ENCODE assay signal across 12 cellular contexts in genomic region chr3:141380987-141381386, GRCh38. TPM values are rescaled to one million over a fixed set of nuclear protein-coding genes. Genes with fewer than 3 reads are reported as not detected.
DNase-seq lines count a peak whose midpoint lies in the region; ATAC-seq and TF ChIP-seq lines count a peak whose summit lies in the region.
"Had no signal": no experiment of that assay in that cellular context is flagged by ENCODE, and none has a peak within 500 bp of the region (broad histone marks: within the 10 kb centered on the region; RNA-seq: fewer than 3 reads in every experiment).

No MANE protein-coding gene starts in this region.

- H3K27me3 ChIP-seq in tibial nerve, result no peaks in the 10 kb centered on the region
- H3K27me3 ChIP-seq: heart left ventricle had no signal

- peaks cover 0 to 38% (median 0%) of the 10 kb centered on the region in 3 donors for H3K36me3 ChIP-seq in tibial nerve

- H3K4me3 Mint-ChIP-seq in activated CD4-positive, alpha-beta memory T cell treated with anti-CD3 and anti-CD28 coated beads for 36 hours, result no peak overlapping the region
- H3K4me3 Mint-ChIP-seq: activated naive CD4-positive, alpha-beta T cell treated with anti-CD3 and anti-CD28 coated beads, Interleukin-2, amount 50 U/mL, for 24 hours; stimulated activated naive CD8-positive, alpha-beta T cell treated with anti-CD3 and anti-CD28 coated beads, Interleukin-15, amount 100 ng/mL, for 72 hours had no signal

- peaks cover 3% of the 10 kb centered on the region for H3K36me3 Mint-ChIP-seq in activated CD4-positive, alpha-beta memory T cell treated with anti-CD3 and anti-CD28 coated beads for 36 hours
- H3K36me3 Mint-ChIP-seq: activated naive CD4-positive, alpha-beta T cell treated with anti-CD3 and anti-CD28 coated beads, Interleukin-2, amount 50 U/mL, for 24 hours had no signal

- no peak for DNase-seq in activated CD4-positive, alpha-beta memory T cell treated with anti-CD3 and anti-CD28 coated beads for 36 hours
- DNase-seq in tibial nerve (ENCODE audit: low spot score in 2 of 2) (no peak), posterior vena cava (ENCODE audit: low spot score) (no peak), HEK293T (ENCODE audit: extremely low spot score) (no peak)
- DNase-seq in activated naive CD4-positive, alpha-beta T cell treated with anti-CD3 and anti-CD28 coated beads, Interleukin-2, amount 50 U/mL, for 16 hours, result no peak
- DNase-seq: heart left ventricle; stimulated activated naive CD8-positive, alpha-beta T cell treated with anti-CD3 and anti-CD28 coated beads, Interleukin-15, amount 100 ng/mL, for 72 hours had no signal

- no peaks in the 10 kb centered on the region for H3K9me3 ChIP-seq in tibial nerve
- H3K9me3 ChIP-seq: heart left ventricle had no signal

- CTCF ChIA-PET in activated CD4-positive, alpha-beta memory T cell treated with anti-CD3 and anti-CD28 coated beads for 36 hours (lab: Charles Lee), result interaction anchor here (0.6 kb wide), 1 partner anchor 10 kb away, joined by 3 read pairs; no protein-coding TSS in a partner anchor
- CTCF ChIA-PET in HEK293T (lab: Yijun Ruan, JAX), result no interaction called here

- no peaks in the 10 kb centered on the region for H3K9me3 Mint-ChIP-seq in activated CD4-positive, alpha-beta memory T cell treated with anti-CD3 and anti-CD28 coated beads for 36 hours
- H3K9me3 Mint-ChIP-seq: activated naive CD4-positive, alpha-beta T cell treated with anti-CD3 and anti-CD28 coated beads, Interleukin-2, amount 50 U/mL, for 24 hours; stimulated activated naive CD8-positive, alpha-beta T cell treated with anti-CD3 and anti-CD28 coated beads, Interleukin-15, amount 100 ng/mL, for 72 hours had no signal

- TF ChIP-seq CTCF in tibial nerve (IDR thresholded peaks at IDR 0.05), result no peak

- ATAC-seq in GM18502 (IDR thresholded peaks at IDR 0.05; ENCODE audit: poor library complexity, unreplicated experiment), result peak; percentile 41
- ATAC-seq in GM21381 (IDR thresholded peaks at IDR 0.05; ENCODE audit: unreplicated experiment), result peak; percentile 37
- peak; percentile 48 for ATAC-seq in HG03064 (IDR thresholded peaks at IDR 0.05; ENCODE audit: low read depth, unreplicated experiment)
- ATAC-seq: heart left ventricle; Panc1; stimulated activated naive CD8-positive, alpha-beta T cell treated with anti-CD3 and anti-CD28 coated beads, Interleukin-15, amount 100 ng/mL, for 72 hours had no signal

- H3K27me3 Mint-ChIP-seq in activated CD4-positive, alpha-beta memory T cell treated with anti-CD3 and anti-CD28 coated beads for 36 hours, result no peaks in the 10 kb centered on the region
- H3K27me3 Mint-ChIP-seq: activated naive CD4-positive, alpha-beta T cell treated with anti-CD3 and anti-CD28 coated beads, Interleukin-2, amount 50 U/mL, for 24 hours; stimulated activated naive CD8-positive, alpha-beta T cell treated with anti-CD3 and anti-CD28 coated beads, Interleukin-15, amount 100 ng/mL, for 72 hours had no signal

- H3K27ac ChIP-seq in tibial nerve, result no peak overlapping the region

- intact Hi-C loops in activated CD4-positive, alpha-beta memory T cell treated with anti-CD3 and anti-CD28 coated beads for 36 hours (cut with micrococcal nuclease), result no loop called here
- intact Hi-C loops in posterior vena cava (cut with DNase I), result no loop called here

- peaks cover 51% of the 10 kb centered on the region for H3K4me1 Mint-ChIP-seq in activated CD4-positive, alpha-beta memory T cell treated with anti-CD3 and anti-CD28 coated beads for 36 hours (ENCODE audit: low read depth)

- peaks cover 0 to 16% (median 7%) of the 10 kb centered on the region in 4 donors for H3K4me1 ChIP-seq in tibial nerve

- 93 to 94% methylated on average over 2 of the region's 2 CpGs for WGBS in tibial nerve, 2 donors

- TF ChIP-seq POLR2A in tibial nerve (IDR thresholded peaks at IDR 0.05), result no peak

- POLR2A ChIA-PET in activated CD4-positive, alpha-beta memory T cell treated with anti-CD3 and anti-CD28 coated beads for 36 hours (lab: Charles Lee), result interaction anchor here (1.4 to 2.2 kb wide), 2 partner anchors 8 to 9 kb away, joined by 3 to 8 read pairs; no protein-coding TSS in a partner anchor
- POLR2A ChIA-PET in HEK293T (lab: Yijun Ruan, JAX), result no interaction called here

- TF ChIP-seq EP300 in tibial nerve (IDR thresholded peaks at IDR 0.05), result no peak

- no peak overlapping the region for H3K4me3 ChIP-seq in tibial nerve
- H3K4me3 ChIP-seq: heart left ventricle had no signal

- peak overlapping the region; percentile 97 for H3K27ac Mint-ChIP-seq in activated CD4-positive, alpha-beta memory T cell treated with anti-CD3 and anti-CD28 coated beads for 36 hours
- H3K27ac Mint-ChIP-seq: activated naive CD4-positive, alpha-beta T cell treated with anti-CD3 and anti-CD28 coated beads, Interleukin-2, amount 50 U/mL, for 24 hours; stimulated activated naive CD8-positive, alpha-beta T cell treated with anti-CD3 and anti-CD28 coated beads, Interleukin-15, amount 100 ng/mL, for 72 hours had no signal

TF ChIP-seq in HEK293T, 16 proteins besides CTCF, POLR2A, EP300 and RAD21:
- TF ChIP-seq ELF4 (IDR thresholded peaks at IDR 0.05) (no peak), L3MBTL2 (conservative IDR thresholded peaks at IDR 0.05) (no peak), TARDBP (IDR thresholded peaks at IDR 0.05) (no peak), FOXA1 (IDR thresholded peaks at IDR 0.05) (no peak), FOXK2 (IDR thresholded peaks at IDR 0.05) (no peak), PKNOX1 (IDR thresholded peaks at IDR 0.05) (no peak), SP1 (IDR thresholded peaks at IDR 0.05) (no peak), CTBP1 (IDR thresholded peaks at IDR 0.05; ENCODE audit: borderline replicate concordance) (no peak), HDGF (IDR thresholded peaks at IDR 0.05; ENCODE audit: borderline replicate concordance) (no peak), SUZ12 (IDR thresholded peaks at IDR 0.05) (no peak), ARNT (IDR thresholded peaks at IDR 0.05) (no peak), LEF1 (IDR thresholded peaks at IDR 0.05; ENCODE audit: borderline replicate concordance) (no peak), FOXM1 (IDR thresholded peaks at IDR 0.05; ENCODE audit: borderline replicate concordance) (no peak)
TF ChIP-seq in HEK293T: peak in this region for 0.

RNA-seq across cellular contexts. Expression of gene ZBTB38, which starts 12.7 kb away (rescaled TPM):
- 10 to 100 TPM; 64.7 to 66.4 TPM for total RNA-seq in activated CD4-positive, alpha-beta memory T cell treated with anti-CD3 and anti-CD28 coated beads for 36 hours
- 100 to 1,000 TPM; 121 to 171 (median 150) TPM for total RNA-seq in tibial nerve
- 100 to 1,000 TPM; 101 to 125 TPM for total RNA-seq in posterior vena cava
